Comparison of ENCODE assay signal across 32 cellular contexts in genomic region chr16:28085376-28086171, GRCh38. TPM values are rescaled to one million over a fixed set of nuclear protein-coding genes. Genes with fewer than 3 reads are reported as not detected.
"Had no signal": no experiment of that assay in that cellular context is flagged by ENCODE, and none has a peak within 500 bp of the region (broad histone marks: within the 10 kb centered on the region; RNA-seq: fewer than 3 reads in every experiment).

No MANE protein-coding gene starts in this region.

- H3K9me3 ChIP-seq: colonic mucosa, esophagus muscularis mucosa, heart right ventricle, lower lobe of right lung, neutrophil, suprapubic skin, transverse colon, vagina had no signal

- H3K27me3 Mint-ChIP-seq: memory B cell; progenitor cell of endocrine pancreas; stimulated activated naive CD8-positive, alpha-beta T cell treated with anti-CD3 and anti-CD28 coated beads, Interleukin-15, amount 100 ng/mL, for 72 hours had no signal

- H2AFZ ChIP-seq: parathyroid adenoma had no signal

- FAIRE-seq: endothelial cell of umbilical vein, islet of Langerhans had no signal

- H3K27ac Mint-ChIP-seq: memory B cell, natural killer cell, progenitor cell of endocrine pancreas had no signal

- H3K27ac ChIP-seq: colonic mucosa, esophagus muscularis mucosa, heart right ventricle, lower lobe of right lung, neutrophil, parathyroid adenoma, suprapubic skin, transverse colon, vagina had no signal

- H3K36me3 Mint-ChIP-seq: memory B cell, natural killer cell had no signal

- H3K9me3 Mint-ChIP-seq: memory B cell; stimulated activated naive CD8-positive, alpha-beta T cell treated with anti-CD3 and anti-CD28 coated beads, Interleukin-15, amount 100 ng/mL, for 72 hours had no signal

- DNase-seq: colonic mucosa; dermis blood vessel endothelial cell; effector memory CD4-positive, alpha-beta T cell; foreskin melanocyte; glutamatergic neuron; heart right ventricle; hippocampal formation; kidney glomerular epithelial cell; left colon; left ventricle myocardium superior; lower lobe of right lung; natural killer cell; stimulated activated CD4-positive, alpha-beta T cell treated with anti-CD3 and anti-CD28 coated beads, Interleukin-12 subunit alpha, Interleukin-12 subunit beta, amount 100 ng/mL, for 4 hours; stimulated activated CD4-positive, alpha-beta T cell treated with anti-CD3 and anti-CD28 coated beads, Interleukin-1b, Interleukin-23, amount 100 ng/mL, for 48 hours; stimulated activated CD4-positive, alpha-beta T cell treated with anti-CD3 and anti-CD28 coated beads, Interleukin-4, amount 100 ng/mL, for 1 hour; stimulated activated CD8-positive, alpha-beta memory T cell treated with anti-CD3 and anti-CD28 coated beads, Interleukin-4, amount 100 ng/mL, for 48 hours; stimulated activated naive CD4-positive, alpha-beta T cell; stimulated activated naive CD8-positive, alpha-beta T cell treated with anti-CD3 and anti-CD28 coated beads, Interleukin-15, amount 100 ng/mL, for 72 hours; transverse colon had no signal

- H3K4me2 ChIP-seq: smooth muscle cell had no signal

- H3K4me3 Mint-ChIP-seq: memory B cell; natural killer cell; stimulated activated naive CD8-positive, alpha-beta T cell treated with anti-CD3 and anti-CD28 coated beads, Interleukin-15, amount 100 ng/mL, for 72 hours had no signal

- H3K79me2 ChIP-seq: parathyroid adenoma had no signal

- H3K4me3 ChIP-seq: colonic mucosa, esophagus muscularis mucosa, heart right ventricle, lower lobe of right lung, smooth muscle cell, suprapubic skin, transverse colon, vagina had no signal

- H3K27me3 ChIP-seq: colonic mucosa, esophagus muscularis mucosa, neutrophil, suprapubic skin, transverse colon, vagina had no signal

- ATAC-seq: heart right ventricle; left colon; left ventricle myocardium superior; lower lobe of right lung; natural killer cell; sciatic nerve; stimulated activated naive CD8-positive, alpha-beta T cell treated with anti-CD3 and anti-CD28 coated beads, Interleukin-15, amount 100 ng/mL, for 72 hours had no signal

- H3K36me3 ChIP-seq: colonic mucosa, esophagus muscularis mucosa, heart right ventricle, lower lobe of right lung, suprapubic skin, transverse colon, vagina had no signal

- H3K4me1 ChIP-seq: esophagus muscularis mucosa, heart right ventricle, lower lobe of right lung, parathyroid adenoma had no signal

RNA-seq across cellular contexts. Expression of gene GSG1L, which starts 22.1 kb away (rescaled TPM):
- total RNA-seq: dermis blood vessel endothelial cell, endothelial cell of umbilical vein, epithelial cell of proximal tubule, omental fat pad, transverse colon, vagina had no signal
